12 cellular contexts compared by ENCODE assay signal in the genomic region with DNA sequence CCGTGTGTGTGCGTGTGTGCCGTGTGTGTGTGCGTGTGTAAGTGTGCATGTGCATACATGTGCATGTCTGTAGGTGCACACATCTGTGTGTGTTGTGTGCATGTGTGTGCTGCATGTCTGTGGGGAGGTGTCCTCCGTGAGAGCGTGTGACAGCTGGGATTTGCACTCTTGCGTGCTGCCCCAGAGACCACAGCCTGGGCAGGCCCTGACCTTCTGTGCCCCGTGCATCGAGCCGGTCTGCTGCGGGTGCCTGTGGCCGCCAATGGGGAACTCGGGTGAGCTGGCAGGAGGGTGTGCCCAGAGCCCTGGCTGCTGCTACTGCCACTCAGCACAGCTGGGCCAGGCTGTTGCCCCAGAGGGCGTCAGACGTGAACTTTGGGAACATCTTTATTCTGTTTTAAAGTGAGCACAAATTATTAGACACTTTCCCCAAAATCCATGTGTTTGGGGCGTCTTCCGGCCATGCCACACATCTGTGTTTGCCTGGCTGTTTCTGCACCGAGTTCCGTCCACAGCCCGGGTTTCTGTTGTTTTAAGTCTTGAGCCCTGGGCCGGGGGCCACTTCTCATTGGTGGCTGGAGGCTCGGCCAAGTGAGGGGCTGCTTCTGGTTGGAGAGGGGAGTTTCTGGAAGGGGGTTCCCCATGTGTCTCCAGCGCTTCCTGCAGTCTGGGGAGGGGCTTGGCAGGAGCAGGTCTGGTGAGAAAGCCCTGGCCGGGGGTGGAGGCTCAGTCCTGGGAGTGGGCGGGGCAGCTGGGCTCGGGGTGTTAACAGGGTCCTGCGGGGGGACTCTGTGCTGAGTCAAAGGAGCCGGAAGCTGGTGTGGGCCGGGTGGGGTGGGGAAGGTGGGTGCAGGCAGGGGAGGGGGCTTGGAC. TPM values are rescaled to one million over a fixed set of nuclear protein-coding genes. Genes with fewer than 3 reads are reported as not detected.
DNase-seq lines count a peak whose midpoint lies in the region; ATAC-seq and TF ChIP-seq lines count a peak whose summit lies in the region.
"Had no signal": no experiment of that assay in that cellular context is flagged by ENCODE, and none has a peak within 500 bp of the region (broad histone marks: within the 10 kb centered on the region; RNA-seq: fewer than 3 reads in every experiment).

No MANE protein-coding gene starts in this region.

- no peak for TF ChIP-seq CTCF in natural killer cell (IDR thresholded peaks at IDR 0.05)
- TF ChIP-seq CTCF in Peyer's patch (IDR thresholded peaks at IDR 0.05): no peak
- no peak for TF ChIP-seq CTCF in GM10266 (IDR thresholded peaks at IDR 0.05; ENCODE audit: control insufficient read depth, insufficient read depth, low read depth, missing control alignments)

- TF ChIP-seq POLR2A in Peyer's patch (IDR thresholded peaks at IDR 0.05): no peak

- peaks cover 0 to 3% (median 0%) of the 10 kb centered on the region in 4 donors for H3K4me1 ChIP-seq in Peyer's patch

- H3K9me3 Mint-ChIP-seq in natural killer cell: no peaks in the 10 kb centered on the region
- no peaks in the 10 kb centered on the region for H3K9me3 Mint-ChIP-seq in natural killer cell treated with Interleukin-12 subunit alpha and Interleukin-12 subunit beta and Interleukin-15 and Interleukin-18, amount 100 ng/mL, for 72 hours
- no peaks in the 10 kb centered on the region for H3K9me3 Mint-ChIP-seq in effector memory CD8-positive, alpha-beta T cell

- peaks cover 0 to 3% of the 10 kb centered on the region in 2 donors for H3K27me3 Mint-ChIP-seq in natural killer cell (ENCODE audit: low read depth in 2 of 2)
- peaks cover 0 to 6% of the 10 kb centered on the region in 2 donors for H3K27me3 Mint-ChIP-seq in natural killer cell treated with Interleukin-12 subunit alpha and Interleukin-12 subunit beta and Interleukin-15 and Interleukin-18, amount 100 ng/mL, for 72 hours
- H3K27me3 Mint-ChIP-seq in effector memory CD8-positive, alpha-beta T cell: peaks cover 5 to 30% of the 10 kb centered on the region in 2 donors
- H3K27me3 Mint-ChIP-seq: activated CD4-positive, alpha-beta T cell treated with anti-CD3 and anti-CD28 coated beads for 36 hours had no signal

- no peak overlapping the region for H3K27ac ChIP-seq in Peyer's patch
- H3K27ac ChIP-seq: C4-2B, sigmoid colon had no signal

- intact Hi-C loops in natural killer cell (cut with micrococcal nuclease): no loop called here

- H3K4me1 Mint-ChIP-seq in natural killer cell: peaks cover 0 to 10% of the 10 kb centered on the region in 2 donors
- H3K4me1 Mint-ChIP-seq in natural killer cell treated with Interleukin-12 subunit alpha and Interleukin-12 subunit beta and Interleukin-15 and Interleukin-18, amount 100 ng/mL, for 72 hours (ENCODE audit: low read depth in 2 of 2): peaks cover 7 to 12% of the 10 kb centered on the region in 2 donors
- peaks cover 0 to 1% of the 10 kb centered on the region in 2 donors for H3K4me1 Mint-ChIP-seq in effector memory CD8-positive, alpha-beta T cell (ENCODE audit: low read depth in 2 of 2)
- H3K4me1 Mint-ChIP-seq: activated CD4-positive, alpha-beta T cell treated with anti-CD3 and anti-CD28 coated beads for 36 hours had no signal

- no peak overlapping the region for H3K4me3 ChIP-seq in Peyer's patch
- H3K4me3 ChIP-seq: sigmoid colon had no signal

- H3K36me3 ChIP-seq in Peyer's patch: peaks cover 0 to 9% (median 0%) of the 10 kb centered on the region in 3 donors

- DNase-seq in natural killer cell: no peak
- no peak for DNase-seq in natural killer cell treated with Interleukin-12 subunit alpha and Interleukin-12 subunit beta and Interleukin-15 and Interleukin-18, amount 100 ng/mL, for 72 hours (ENCODE audit: low spot score)
- DNase-seq in effector memory CD8-positive, alpha-beta T cell: no peak
- peak; percentile 55 for DNase-seq in left kidney (ENCODE audit: low read depth, low spot score)
- DNase-seq in T1000 (lab: John Stamatoyannopoulos, UW): no peak
- DNase-seq in dermis blood vessel endothelial cell: no peak
- DNase-seq in Peyer's patch: no peak
- DNase-seq in GM10266 (ENCODE audit: extremely low spot score): no peak
- DNase-seq: sigmoid colon; stimulated activated naive CD4-positive, alpha-beta T cell had no signal

- H3K4me3 Mint-ChIP-seq in natural killer cell: peak overlapping the region; percentile 31
- no peak overlapping the region for H3K4me3 Mint-ChIP-seq in natural killer cell treated with Interleukin-12 subunit alpha and Interleukin-12 subunit beta and Interleukin-15 and Interleukin-18, amount 100 ng/mL, for 72 hours
- no peak overlapping the region for H3K4me3 Mint-ChIP-seq in effector memory CD8-positive, alpha-beta T cell
- H3K4me3 Mint-ChIP-seq: activated CD4-positive, alpha-beta T cell treated with anti-CD3 and anti-CD28 coated beads for 36 hours had no signal

- H3K9me3 ChIP-seq in Peyer's patch: no peaks in the 10 kb centered on the region
- H3K9me3 ChIP-seq: sigmoid colon had no signal

- ATAC-seq in natural killer cell: peak in 1 of 3 donors; percentile 58
- ATAC-seq in natural killer cell treated with Interleukin-12 subunit alpha and Interleukin-12 subunit beta and Interleukin-15 and Interleukin-18, amount 100 ng/mL, for 72 hours: no peak
- peak; percentile 35 for ATAC-seq in effector memory CD8-positive, alpha-beta T cell (replicated peaks)
- ATAC-seq: activated CD4-positive, alpha-beta T cell treated with anti-CD3 and anti-CD28 coated beads for 36 hours had no signal

- H3K27ac Mint-ChIP-seq in natural killer cell: peak overlapping the region; percentile 44 to 67
- no peak overlapping the region for H3K27ac Mint-ChIP-seq in natural killer cell treated with Interleukin-12 subunit alpha and Interleukin-12 subunit beta and Interleukin-15 and Interleukin-18, amount 100 ng/mL, for 72 hours
- peak overlapping the region in 1 of 2 donors; percentile 55 for H3K27ac Mint-ChIP-seq in effector memory CD8-positive, alpha-beta T cell
- H3K27ac Mint-ChIP-seq: activated CD4-positive, alpha-beta T cell treated with anti-CD3 and anti-CD28 coated beads for 36 hours had no signal

- no peaks in the 10 kb centered on the region for H3K27me3 ChIP-seq in Peyer's patch
- H3K27me3 ChIP-seq: sigmoid colon had no signal

- no peaks in the 10 kb centered on the region for H3K36me3 Mint-ChIP-seq in natural killer cell
- no peaks in the 10 kb centered on the region for H3K36me3 Mint-ChIP-seq in natural killer cell treated with Interleukin-12 subunit alpha and Interleukin-12 subunit beta and Interleukin-15 and Interleukin-18, amount 100 ng/mL, for 72 hours
- peaks cover 6% of the 10 kb centered on the region for H3K36me3 Mint-ChIP-seq in effector memory CD8-positive, alpha-beta T cell (ENCODE audit: insufficient read depth)

RNA-seq across cellular contexts. Expression of a gene that starts 7.6 kb away (rescaled TPM):
- under 1 TPM; 0.24 to 0.72 (median 0.30) TPM for total RNA-seq in natural killer cell
- 1 to 10 TPM; 3.4 to 3.8 TPM for total RNA-seq in natural killer cell treated with Interleukin-12 subunit alpha and Interleukin-12 subunit beta and Interleukin-15 and Interleukin-18, amount 100 ng/mL, for 72 hours
- 9.0 and 12.3 TPM in 2 replicates for total RNA-seq in dermis blood vessel endothelial cell
- total RNA-seq in Peyer's patch: 100 to 1,000 TPM in 1 of 4 donors, 10 to 100 TPM in 3; 42.1 to 112 (median 83.8) TPM

RNA-seq across cellular contexts. Expression of a gene that starts 52.0 kb away (rescaled TPM):
- total RNA-seq in natural killer cell (1 to 10 TPM; 1.7 to 7.2 (median 2.9) TPM), dermis blood vessel endothelial cell (under 0.01 and 0.05 TPM in 2 replicates), Peyer's patch (1 to 10 TPM in 2 of 4 donors, not detected in 2; 1.7 to 4.1 TPM)
- not detected for total RNA-seq in natural killer cell treated with Interleukin-12 subunit alpha and Interleukin-12 subunit beta and Interleukin-15 and Interleukin-18, amount 100 ng/mL, for 72 hours
- total RNA-seq: activated CD4-positive, alpha-beta T cell treated with anti-CD3 and anti-CD28 coated beads for 36 hours had no signal

Comparison
In these comparisons a context has a peak if more than half of its experiments do, and no peak if none do; other contexts are left out.
1. H3K27ac Mint-ChIP-seq: peak in natural killer cell (2 of 2); none in natural killer cell treated with Interleukin-12 subunit alpha and Interleukin-12 subunit beta and Interleukin-15 and Interleukin-18, amount 100 ng/mL, for 72 hours (0 of 2).